In the genomic region with DNA sequence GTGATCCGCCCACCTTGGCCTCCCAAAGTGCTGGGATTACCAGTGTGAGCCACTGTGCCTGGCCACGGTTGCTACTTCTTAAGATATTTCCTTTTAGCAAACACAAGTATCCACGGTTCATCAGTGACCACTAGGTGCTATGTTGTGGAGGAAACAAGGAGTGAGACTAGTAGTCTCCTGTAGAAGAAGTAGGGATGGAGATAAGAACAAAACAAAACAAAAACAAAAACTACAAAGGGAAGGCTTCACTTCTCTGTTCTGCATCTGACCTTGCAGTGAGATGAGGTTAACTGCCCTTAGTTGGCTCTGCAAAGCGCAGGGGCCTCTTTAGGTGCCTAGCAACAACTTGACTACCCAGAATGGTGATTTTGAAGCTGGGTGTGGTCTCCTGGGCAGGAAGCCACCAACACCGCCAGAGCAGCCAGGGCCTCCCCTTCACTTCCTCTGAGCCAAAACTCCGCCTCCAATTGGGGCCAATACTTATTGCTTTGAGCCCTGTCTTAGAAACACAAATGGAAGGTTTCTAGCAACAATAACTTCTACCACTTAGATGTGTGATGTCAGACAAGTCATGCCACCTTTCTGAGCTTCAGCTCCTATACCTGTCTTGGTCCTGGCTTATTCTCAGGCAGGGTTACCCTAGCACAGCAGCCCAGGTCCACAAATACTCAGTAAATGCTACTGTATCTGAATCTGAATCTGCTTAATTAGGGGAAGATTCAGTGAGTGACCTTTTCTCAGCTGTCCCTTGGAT, we compare ENCODE assay signal across 1 cellular context.
TF ChIP-seq lines count a peak whose summit lies in the region.

No MANE protein-coding gene starts in this region.

TF ChIP-seq in GM12878, 131 proteins besides CTCF, POLR2A, EP300 and RAD21 (continued from another document and continues in another):
- TF ChIP-seq, protein P1, sequence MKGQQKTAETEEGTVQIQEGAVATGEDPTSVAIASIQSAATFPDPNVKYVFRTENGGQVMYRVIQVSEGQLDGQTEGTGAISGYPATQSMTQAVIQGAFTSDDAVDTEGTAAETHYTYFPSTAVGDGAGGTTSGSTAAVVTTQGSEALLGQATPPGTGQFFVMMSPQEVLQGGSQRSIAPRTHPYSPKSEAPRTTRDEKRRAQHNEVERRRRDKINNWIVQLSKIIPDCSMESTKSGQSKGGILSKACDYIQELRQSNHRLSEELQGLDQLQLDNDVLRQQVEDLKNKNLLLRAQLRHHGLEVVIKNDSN (IDR thresholded peaks at IDR 0.05; ENCODE audit: borderline replicate concordance, extremely low read length, insufficient read depth, low read depth, low read length): no peak
- TF ChIP-seq, protein P2, sequence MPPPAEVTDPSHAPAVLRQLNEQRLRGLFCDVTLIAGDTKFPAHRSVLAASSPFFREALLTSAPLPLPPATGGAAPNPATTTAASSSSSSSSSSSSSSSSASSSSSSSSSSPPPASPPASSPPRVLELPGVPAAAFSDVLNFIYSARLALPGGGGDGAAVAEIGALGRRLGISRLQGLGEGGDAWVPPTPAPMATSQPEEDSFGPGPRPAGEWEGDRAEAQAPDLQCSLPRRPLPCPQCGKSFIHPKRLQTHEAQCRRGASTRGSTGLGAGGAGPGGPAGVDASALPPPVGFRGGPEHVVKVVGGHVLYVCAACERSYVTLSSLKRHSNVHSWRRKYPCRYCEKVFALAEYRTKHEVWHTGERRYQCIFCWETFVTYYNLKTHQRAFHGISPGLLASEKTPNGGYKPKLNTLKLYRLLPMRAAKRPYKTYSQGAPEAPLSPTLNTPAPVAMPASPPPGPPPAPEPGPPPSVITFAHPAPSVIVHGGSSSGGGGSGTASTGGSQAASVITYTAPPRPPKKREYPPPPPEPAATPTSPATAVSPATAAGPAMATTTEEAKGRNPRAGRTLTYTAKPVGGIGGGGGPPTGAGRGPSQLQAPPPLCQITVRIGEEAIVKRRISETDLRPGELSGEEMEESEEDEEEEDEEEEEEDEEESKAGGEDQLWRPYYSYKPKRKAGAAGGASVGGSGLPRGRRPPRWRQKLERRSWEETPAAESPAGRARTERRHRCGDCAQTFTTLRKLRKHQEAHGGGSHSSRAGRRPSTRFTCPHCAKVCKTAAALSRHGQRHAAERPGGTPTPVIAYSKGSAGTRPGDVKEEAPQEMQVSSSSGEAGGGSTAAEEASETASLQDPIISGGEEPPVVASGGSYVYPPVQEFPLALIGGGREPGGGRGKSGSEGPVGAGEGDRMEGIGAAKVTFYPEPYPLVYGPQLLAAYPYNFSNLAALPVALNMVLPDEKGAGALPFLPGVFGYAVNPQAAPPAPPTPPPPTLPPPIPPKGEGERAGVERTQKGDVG (CRISPR knock-in tag; IDR thresholded peaks at IDR 0.05): no peak
- TF ChIP-seq SUPT20H (IDR thresholded peaks at IDR 0.05; ENCODE audit: borderline replicate concordance, control insufficient read depth, low read depth, low read length) (no peak), SMC3 (IDR thresholded peaks at IDR 0.05; ENCODE audit: borderline replicate concordance, low read length) (peak; percentile 7; the same call in 1 of the 2 replicates), EED (IDR thresholded peaks at IDR 0.05; ENCODE audit: low read depth) (no peak), YBX1 (IDR thresholded peaks at IDR 0.05) (no peak), ETV6 (conservative IDR thresholded peaks at IDR 0.05 in 1 of 2, IDR thresholded peaks at IDR 0.05 in 1 of 2; ENCODE audit: borderline replicate concordance in 1 of 2, low read depth in 1 of 2) (peak in 1 of 2 experiments; percentile 48; a peak in 1 of 4 replicates), ZNF207 (IDR thresholded peaks at IDR 0.05; ENCODE audit: borderline replicate concordance) (0 out of 2 replicates have a peak, but pooled peaks have one; percentile 42), MYB (IDR thresholded peaks at IDR 0.05; ENCODE audit: borderline replicate concordance, low read depth, low read length) (no peak), POLR2AphosphoS2 (IDR thresholded peaks at IDR 0.05; ENCODE audit: low read depth, low read length) (peak; percentile 46; the same call in 1 of the 2 replicates), TCF12 (IDR thresholded peaks at IDR 0.05; ENCODE audit: low read depth, low read length) (no peak), DPF2 (IDR thresholded peaks at IDR 0.05) (0 out of 2 replicates have a peak, but pooled peaks have one; percentile 37), MEF2A (IDR thresholded peaks at IDR 0.05; ENCODE audit: insufficient read depth, low read depth, low read length) (no peak), FOXM1 (IDR thresholded peaks at IDR 0.05; ENCODE audit: low read depth, low read length) (0 out of 2 replicates have a peak, but pooled peaks have one; percentile 51), PML (IDR thresholded peaks at IDR 0.05; ENCODE audit: low read length) (no peak), BMI1 (IDR thresholded peaks at IDR 0.05; ENCODE audit: borderline replicate concordance) (no peak), MTA2 (IDR thresholded peaks at IDR 0.05; ENCODE audit: low read depth) (peak; percentile 49; the same call in 1 of the 2 replicates), PAX8 (IDR thresholded peaks at IDR 0.05) (no peak), RUNX3 (IDR thresholded peaks at IDR 0.05; ENCODE audit: low read length) (peak; percentile 85), TCF3 (IDR thresholded peaks at IDR 0.05; ENCODE audit: borderline replicate concordance, insufficient read depth, low read depth, low read length) (no peak), RAD51 (IDR thresholded peaks at IDR 0.05) (no peak; the same call in 1 of the 2 replicates), CBX3 (IDR thresholded peaks at IDR 0.05; ENCODE audit: borderline replicate concordance, low read depth) (no peak), CREB1 (IDR thresholded peaks at IDR 0.05; ENCODE audit: low read depth) (0 out of 2 replicates have a peak, but pooled peaks have one; percentile 40), ZBED1 (IDR thresholded peaks at IDR 0.05; ENCODE audit: borderline replicate concordance) (no peak), SREBF1 (IDR thresholded peaks at IDR 0.05; ENCODE audit: low read length) (no peak), IRF4 (IDR thresholded peaks at IDR 0.05; ENCODE audit: low read depth, low read length) (no peak), CHD2 (IDR thresholded peaks at IDR 0.05; ENCODE audit: borderline replicate concordance, low read depth, low read length) (no peak), SMAD1 (IDR thresholded peaks at IDR 0.05; ENCODE audit: low read depth, partially characterized antibody) (peak; percentile 50), IKZF1 (conservative IDR thresholded peaks at IDR 0.05) (no peak; the same call in none of the 2 replicates), CBFB (IDR thresholded peaks at IDR 0.05; ENCODE audit: low read depth) (peak; percentile 51; the same call in 1 of the 2 replicates), TARDBP (IDR thresholded peaks at IDR 0.05; ENCODE audit: borderline replicate concordance) (no peak), JUND (IDR thresholded peaks at IDR 0.05; ENCODE audit: low read depth, low read length) (no peak), SREBF2 (IDR thresholded peaks at IDR 0.05; ENCODE audit: low read length) (no peak)
- TF ChIP-seq, protein P3, sequence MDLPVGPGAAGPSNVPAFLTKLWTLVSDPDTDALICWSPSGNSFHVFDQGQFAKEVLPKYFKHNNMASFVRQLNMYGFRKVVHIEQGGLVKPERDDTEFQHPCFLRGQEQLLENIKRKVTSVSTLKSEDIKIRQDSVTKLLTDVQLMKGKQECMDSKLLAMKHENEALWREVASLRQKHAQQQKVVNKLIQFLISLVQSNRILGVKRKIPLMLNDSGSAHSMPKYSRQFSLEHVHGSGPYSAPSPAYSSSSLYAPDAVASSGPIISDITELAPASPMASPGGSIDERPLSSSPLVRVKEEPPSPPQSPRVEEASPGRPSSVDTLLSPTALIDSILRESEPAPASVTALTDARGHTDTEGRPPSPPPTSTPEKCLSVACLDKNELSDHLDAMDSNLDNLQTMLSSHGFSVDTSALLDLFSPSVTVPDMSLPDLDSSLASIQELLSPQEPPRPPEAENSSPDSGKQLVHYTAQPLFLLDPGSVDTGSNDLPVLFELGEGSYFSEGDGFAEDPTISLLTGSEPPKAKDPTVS (IDR thresholded peaks at IDR 0.05; ENCODE audit: low read depth, low read length): no peak
- TF ChIP-seq, protein P4, sequence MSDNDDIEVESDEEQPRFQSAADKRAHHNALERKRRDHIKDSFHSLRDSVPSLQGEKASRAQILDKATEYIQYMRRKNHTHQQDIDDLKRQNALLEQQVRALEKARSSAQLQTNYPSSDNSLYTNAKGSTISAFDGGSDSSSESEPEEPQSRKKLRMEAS (IDR thresholded peaks at IDR 0.05; ENCODE audit: low read depth, low read length): no peak
- TF ChIP-seq, protein P5, sequence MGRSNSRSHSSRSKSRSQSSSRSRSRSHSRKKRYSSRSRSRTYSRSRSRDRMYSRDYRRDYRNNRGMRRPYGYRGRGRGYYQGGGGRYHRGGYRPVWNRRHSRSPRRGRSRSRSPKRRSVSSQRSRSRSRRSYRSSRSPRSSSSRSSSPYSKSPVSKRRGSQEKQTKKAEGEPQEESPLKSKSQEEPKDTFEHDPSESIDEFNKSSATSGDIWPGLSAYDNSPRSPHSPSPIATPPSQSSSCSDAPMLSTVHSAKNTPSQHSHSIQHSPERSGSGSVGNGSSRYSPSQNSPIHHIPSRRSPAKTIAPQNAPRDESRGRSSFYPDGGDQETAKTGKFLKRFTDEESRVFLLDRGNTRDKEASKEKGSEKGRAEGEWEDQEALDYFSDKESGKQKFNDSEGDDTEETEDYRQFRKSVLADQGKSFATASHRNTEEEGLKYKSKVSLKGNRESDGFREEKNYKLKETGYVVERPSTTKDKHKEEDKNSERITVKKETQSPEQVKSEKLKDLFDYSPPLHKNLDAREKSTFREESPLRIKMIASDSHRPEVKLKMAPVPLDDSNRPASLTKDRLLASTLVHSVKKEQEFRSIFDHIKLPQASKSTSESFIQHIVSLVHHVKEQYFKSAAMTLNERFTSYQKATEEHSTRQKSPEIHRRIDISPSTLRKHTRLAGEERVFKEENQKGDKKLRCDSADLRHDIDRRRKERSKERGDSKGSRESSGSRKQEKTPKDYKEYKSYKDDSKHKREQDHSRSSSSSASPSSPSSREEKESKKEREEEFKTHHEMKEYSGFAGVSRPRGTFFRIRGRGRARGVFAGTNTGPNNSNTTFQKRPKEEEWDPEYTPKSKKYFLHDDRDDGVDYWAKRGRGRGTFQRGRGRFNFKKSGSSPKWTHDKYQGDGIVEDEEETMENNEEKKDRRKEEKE (IDR thresholded peaks at IDR 0.05): no peak
- TF ChIP-seq, protein P6, sequence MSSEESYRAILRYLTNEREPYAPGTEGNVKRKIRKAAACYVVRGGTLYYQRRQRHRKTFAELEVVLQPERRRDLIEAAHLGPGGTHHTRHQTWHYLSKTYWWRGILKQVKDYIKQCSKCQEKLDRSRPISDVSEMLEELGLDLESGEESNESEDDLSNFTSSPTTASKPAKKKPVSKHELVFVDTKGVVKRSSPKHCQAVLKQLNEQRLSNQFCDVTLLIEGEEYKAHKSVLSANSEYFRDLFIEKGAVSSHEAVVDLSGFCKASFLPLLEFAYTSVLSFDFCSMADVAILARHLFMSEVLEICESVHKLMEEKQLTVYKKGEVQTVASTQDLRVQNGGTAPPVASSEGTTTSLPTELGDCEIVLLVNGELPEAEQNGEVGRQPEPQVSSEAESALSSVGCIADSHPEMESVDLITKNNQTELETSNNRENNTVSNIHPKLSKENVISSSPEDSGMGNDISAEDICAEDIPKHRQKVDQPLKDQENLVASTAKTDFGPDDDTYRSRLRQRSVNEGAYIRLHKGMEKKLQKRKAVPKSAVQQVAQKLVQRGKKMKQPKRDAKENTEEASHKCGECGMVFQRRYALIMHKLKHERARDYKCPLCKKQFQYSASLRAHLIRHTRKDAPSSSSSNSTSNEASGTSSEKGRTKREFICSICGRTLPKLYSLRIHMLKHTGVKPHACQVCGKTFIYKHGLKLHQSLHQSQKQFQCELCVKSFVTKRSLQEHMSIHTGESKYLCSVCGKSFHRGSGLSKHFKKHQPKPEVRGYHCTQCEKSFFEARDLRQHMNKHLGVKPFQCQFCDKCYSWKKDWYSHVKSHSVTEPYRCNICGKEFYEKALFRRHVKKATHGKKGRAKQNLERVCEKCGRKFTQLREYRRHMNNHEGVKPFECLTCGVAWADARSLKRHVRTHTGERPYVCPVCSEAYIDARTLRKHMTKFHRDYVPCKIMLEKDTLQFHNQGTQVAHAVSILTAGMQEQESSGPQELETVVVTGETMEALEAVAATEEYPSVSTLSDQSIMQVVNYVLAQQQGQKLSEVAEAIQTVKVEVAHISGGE (CRISPR knock-in tag; IDR thresholded peaks at IDR 0.05): no peak
- TF ChIP-seq, protein P7, sequence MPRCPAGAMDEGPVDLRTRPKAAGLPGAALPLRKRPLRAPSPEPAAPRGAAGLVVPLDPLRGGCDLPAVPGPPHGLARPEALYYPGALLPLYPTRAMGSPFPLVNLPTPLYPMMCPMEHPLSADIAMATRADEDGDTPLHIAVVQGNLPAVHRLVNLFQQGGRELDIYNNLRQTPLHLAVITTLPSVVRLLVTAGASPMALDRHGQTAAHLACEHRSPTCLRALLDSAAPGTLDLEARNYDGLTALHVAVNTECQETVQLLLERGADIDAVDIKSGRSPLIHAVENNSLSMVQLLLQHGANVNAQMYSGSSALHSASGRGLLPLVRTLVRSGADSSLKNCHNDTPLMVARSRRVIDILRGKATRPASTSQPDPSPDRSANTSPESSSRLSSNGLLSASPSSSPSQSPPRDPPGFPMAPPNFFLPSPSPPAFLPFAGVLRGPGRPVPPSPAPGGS (IDR thresholded peaks at IDR 0.05; ENCODE audit: borderline replicate concordance, insufficient read depth, low read depth, low read length, poor library complexity, severe bottlenecking): no peak
- TF ChIP-seq, protein P8, sequence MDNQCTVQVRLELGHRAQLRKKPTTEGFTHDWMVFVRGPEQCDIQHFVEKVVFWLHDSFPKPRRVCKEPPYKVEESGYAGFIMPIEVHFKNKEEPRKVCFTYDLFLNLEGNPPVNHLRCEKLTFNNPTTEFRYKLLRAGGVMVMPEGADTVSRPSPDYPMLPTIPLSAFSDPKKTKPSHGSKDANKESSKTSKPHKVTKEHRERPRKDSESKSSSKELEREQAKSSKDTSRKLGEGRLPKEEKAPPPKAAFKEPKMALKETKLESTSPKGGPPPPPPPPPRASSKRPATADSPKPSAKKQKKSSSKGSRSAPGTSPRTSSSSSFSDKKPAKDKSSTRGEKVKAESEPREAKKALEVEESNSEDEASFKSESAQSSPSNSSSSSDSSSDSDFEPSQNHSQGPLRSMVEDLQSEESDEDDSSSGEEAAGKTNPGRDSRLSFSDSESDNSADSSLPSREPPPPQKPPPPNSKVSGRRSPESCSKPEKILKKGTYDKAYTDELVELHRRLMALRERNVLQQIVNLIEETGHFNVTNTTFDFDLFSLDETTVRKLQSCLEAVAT (IDR thresholded peaks at IDR 0.05): peak; percentile 81; the same call in 1 of the 2 replicates
- TF ChIP-seq, protein P9, sequence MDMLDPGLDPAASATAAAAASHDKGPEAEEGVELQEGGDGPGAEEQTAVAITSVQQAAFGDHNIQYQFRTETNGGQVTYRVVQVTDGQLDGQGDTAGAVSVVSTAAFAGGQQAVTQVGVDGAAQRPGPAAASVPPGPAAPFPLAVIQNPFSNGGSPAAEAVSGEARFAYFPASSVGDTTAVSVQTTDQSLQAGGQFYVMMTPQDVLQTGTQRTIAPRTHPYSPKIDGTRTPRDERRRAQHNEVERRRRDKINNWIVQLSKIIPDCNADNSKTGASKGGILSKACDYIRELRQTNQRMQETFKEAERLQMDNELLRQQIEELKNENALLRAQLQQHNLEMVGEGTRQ (IDR thresholded peaks at IDR 0.05; ENCODE audit: borderline replicate concordance, low read depth, low read length): no peak
- TF ChIP-seq, protein P10, sequence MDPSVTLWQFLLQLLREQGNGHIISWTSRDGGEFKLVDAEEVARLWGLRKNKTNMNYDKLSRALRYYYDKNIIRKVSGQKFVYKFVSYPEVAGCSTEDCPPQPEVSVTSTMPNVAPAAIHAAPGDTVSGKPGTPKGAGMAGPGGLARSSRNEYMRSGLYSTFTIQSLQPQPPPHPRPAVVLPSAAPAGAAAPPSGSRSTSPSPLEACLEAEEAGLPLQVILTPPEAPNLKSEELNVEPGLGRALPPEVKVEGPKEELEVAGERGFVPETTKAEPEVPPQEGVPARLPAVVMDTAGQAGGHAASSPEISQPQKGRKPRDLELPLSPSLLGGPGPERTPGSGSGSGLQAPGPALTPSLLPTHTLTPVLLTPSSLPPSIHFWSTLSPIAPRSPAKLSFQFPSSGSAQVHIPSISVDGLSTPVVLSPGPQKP (IDR thresholded peaks at IDR 0.05; ENCODE audit: low read depth, low read length): no peak
